ENCODE assay signal across 1 cellular context in the genomic region with DNA sequence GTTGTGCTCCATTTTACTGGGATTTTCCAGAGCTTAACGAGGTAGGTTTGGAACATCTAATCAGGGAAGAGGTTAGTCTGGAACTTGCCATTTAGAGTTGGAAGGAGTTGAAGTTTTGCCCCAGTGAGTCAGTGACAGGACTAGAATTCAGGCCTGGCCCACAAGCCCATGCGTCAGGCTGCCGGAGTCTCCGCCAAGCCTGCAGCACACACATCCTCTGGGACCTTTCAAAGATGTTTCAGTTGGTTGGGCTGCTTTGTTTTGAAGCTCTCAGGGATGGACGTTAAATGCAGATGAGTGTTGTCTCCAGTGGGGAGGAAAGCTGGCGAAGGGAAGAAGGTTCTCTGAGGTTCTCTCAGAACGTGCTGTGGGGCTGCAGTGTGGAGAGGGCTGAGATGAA.
TF ChIP-seq lines count a peak whose summit lies in the region.

No MANE protein-coding gene starts in this region.

TF ChIP-seq in IMR-90, 13 proteins besides CTCF, POLR2A, EP300 and RAD21:
- TF ChIP-seq NFE2L2 (IDR thresholded peaks at IDR 0.05; ENCODE audit: low read depth, low read length) (no peak), RFX5 (IDR thresholded peaks at IDR 0.05; ENCODE audit: low read depth, low read length) (no peak), SMC3 (IDR thresholded peaks at IDR 0.05; ENCODE audit: low read depth, low read length) (no peak), MAFK (IDR thresholded peaks at IDR 0.05; ENCODE audit: low read depth, low read length) (no peak), BHLHE40 (IDR thresholded peaks at IDR 0.05; ENCODE audit: low read depth, low read length) (no peak), FOS (IDR thresholded peaks at IDR 0.05; ENCODE audit: low read depth, low read length) (no peak), RCOR1 (IDR thresholded peaks at IDR 0.05; ENCODE audit: insufficient replicate concordance, low read length) (no peak), CHD1 (IDR thresholded peaks at IDR 0.05; ENCODE audit: low read depth, low read length) (no peak), ELK1 (IDR thresholded peaks at IDR 0.05; ENCODE audit: borderline replicate concordance, low read depth, low read length) (no peak), MXI1 (IDR thresholded peaks at IDR 0.05; ENCODE audit: borderline replicate concordance, low read depth, low read length) (no peak), CEBPB (IDR thresholded peaks at IDR 0.05; ENCODE audit: low read depth, low read length) (no peak), MAZ (IDR thresholded peaks at IDR 0.05; ENCODE audit: borderline replicate concordance, low read depth, low read length) (no peak)
- TF ChIP-seq, protein P1, sequence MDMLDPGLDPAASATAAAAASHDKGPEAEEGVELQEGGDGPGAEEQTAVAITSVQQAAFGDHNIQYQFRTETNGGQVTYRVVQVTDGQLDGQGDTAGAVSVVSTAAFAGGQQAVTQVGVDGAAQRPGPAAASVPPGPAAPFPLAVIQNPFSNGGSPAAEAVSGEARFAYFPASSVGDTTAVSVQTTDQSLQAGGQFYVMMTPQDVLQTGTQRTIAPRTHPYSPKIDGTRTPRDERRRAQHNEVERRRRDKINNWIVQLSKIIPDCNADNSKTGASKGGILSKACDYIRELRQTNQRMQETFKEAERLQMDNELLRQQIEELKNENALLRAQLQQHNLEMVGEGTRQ (IDR thresholded peaks at IDR 0.05; ENCODE audit: low read depth, low read length), result no peak
TF ChIP-seq in IMR-90: peak in this region for 0.
